In genomic region chr19:1000095-1000494, GRCh38 we compare ENCODE assay signal across 8 cellular contexts. TPM values are rescaled to one million over a fixed set of nuclear protein-coding genes. Genes with fewer than 3 reads are reported as not detected.
DNase-seq lines count a peak whose midpoint lies in the region; ATAC-seq and TF ChIP-seq lines count a peak whose summit lies in the region.

GRIN3B (plus strand) TSS chr19:1000419; CDS start chr19:1000438, 19 bp downstream.

- H3K4me1 ChIP-seq in Panc1 (ENCODE audit: control insufficient read depth, insufficient read depth, low read length): peaks cover 7% of the 10 kb centered on the region
- H3K4me1 ChIP-seq in smooth muscle cell (ENCODE audit: low read depth): peaks cover 7% of the 10 kb centered on the region

- peaks cover 3% of the 10 kb centered on the region for H3K4me1 Mint-ChIP-seq in glutamatergic neuron (ENCODE audit: low read depth, unreplicated experiment)

- no peaks in the 10 kb centered on the region for H3K36me3 Mint-ChIP-seq in glutamatergic neuron (ENCODE audit: unreplicated experiment)

- H3F3A ChIP-seq in smooth muscle cell (ENCODE audit: low read depth): no peaks in the 10 kb centered on the region

- H3K4me3 ChIP-seq in Panc1 (ENCODE audit: low read depth in 2 of 2, low read length in 2 of 2) (peak within 1 kb of the TSS; percentile 30 to 41), smooth muscle cell (peak within 1 kb of the TSS; percentile 46)

- DNase-seq in NCI-H1436 (lab: John Stamatoyannopoulos, UW) (peak; percentile 38), NCI-H1436 treated with DMSO at 0.1 percent for 48 hours (lab: John Stamatoyannopoulos, UW) (no peak), Panc1 (ENCODE audit: low read depth, low spot score) (no peak), glutamatergic neuron (peak; percentile 82), smooth muscle cell (lab: John Stamatoyannopoulos, UW; ENCODE audit: unreplicated experiment) (peak; percentile 15), RKO (ENCODE audit: low spot score) (no peak), NCI-H446 treated with DMSO at 0.1 percent for 48 hours (lab: John Stamatoyannopoulos, UW) (no peak)
- peak; percentile 40 for DNase-seq in activated effector memory CD4-positive, alpha-beta T cell treated with Interleukin-2 at 50 U/mL for 16 hours

- peak; percentile 66 for ATAC-seq in Panc1

- in situ Hi-C loops in Panc1 (cut with HindIII; ENCODE audit: low pct_unique_long_range_greater_than_20kb, low sequenced_read_pairs): no loop called here

- no peaks in the 10 kb centered on the region for H3K79me2 ChIP-seq in smooth muscle cell (ENCODE audit: low read depth)

- no peak within 1 kb of the TSS for H2AFZ ChIP-seq in smooth muscle cell (ENCODE audit: low read depth)

- H3K27ac ChIP-seq in Panc1 (ENCODE audit: low read length) (no peak within 1 kb of the TSS), smooth muscle cell (ENCODE audit: low read depth) (no peak within 1 kb of the TSS)

- H3K36me3 ChIP-seq in Panc1 (ENCODE audit: control insufficient read depth, insufficient read depth, low read length) (no peaks in the 10 kb centered on the region), smooth muscle cell (ENCODE audit: low read depth) (no peaks in the 10 kb centered on the region)

- H3K27ac Mint-ChIP-seq in glutamatergic neuron (ENCODE audit: unreplicated experiment): peak within 1 kb of the TSS; percentile 44

- POLR2A ChIA-PET in Panc1 (lab: Charles Lee): no interaction called here

- BruUV-seq in Panc1 (replicated peaks; lab: Mats Ljungman, UMichigan): no TSS peak

- TF ChIP-seq CTCF in Panc1 (IDR thresholded peaks at IDR 0.05) (peak; percentile 86), glutamatergic neuron (IDR thresholded peaks at IDR 0.05; ENCODE audit: partially characterized antibody, unreplicated experiment) (peak; percentile 59), smooth muscle cell (IDR thresholded peaks at IDR 0.05; ENCODE audit: borderline replicate concordance, insufficient read depth, poor library complexity, severe bottlenecking) (peak; percentile 45)

- intact Hi-C loops in Panc1 (cut with micrococcal nuclease; ENCODE audit: unreplicated experiment): no loop called here

- no peak within 1 kb of the TSS for H3K9ac ChIP-seq in smooth muscle cell (ENCODE audit: low read depth)

- peak within 1 kb of the TSS; percentile 86 for H3K4me2 ChIP-seq in smooth muscle cell

- CTCF ChIA-PET in Panc1 (lab: Charles Lee): no interaction called here

- H3K9me3 ChIP-seq in Panc1 (ENCODE audit: control insufficient read depth, insufficient read depth, low read depth, low read length): no peaks in the 10 kb centered on the region
- H3K9me3 ChIP-seq in smooth muscle cell (replicated peaks; ENCODE audit: low read depth): no peaks in the 10 kb centered on the region

- no peaks in the 10 kb centered on the region for H4K20me1 ChIP-seq in smooth muscle cell (ENCODE audit: low read depth)

- WGBS in smooth muscle cell (ENCODE audit: low lambda C conversion rate): 9% methylated on average over 21 of the region's 43 CpGs

- H3K4me3 Mint-ChIP-seq in glutamatergic neuron (ENCODE audit: unreplicated experiment): peak within 1 kb of the TSS; percentile 54

- peaks cover 19% of the 10 kb centered on the region for H3K27me3 Mint-ChIP-seq in glutamatergic neuron (ENCODE audit: unreplicated experiment)

- H3K9me3 Mint-ChIP-seq in glutamatergic neuron (ENCODE audit: unreplicated experiment): peaks cover 10% of the 10 kb centered on the region

- no peaks in the 10 kb centered on the region for H3K27me3 ChIP-seq in Panc1 (ENCODE audit: control insufficient read depth, insufficient read depth, low read length)
- peaks cover 56% of the 10 kb centered on the region for H3K27me3 ChIP-seq in smooth muscle cell (ENCODE audit: low read depth)

RNA-seq across cellular contexts. Expression of gene GRIN3B, which starts in this region (rescaled TPM):
- total RNA-seq in Panc1 (2021; ENCODE audit: unreplicated experiment): 4.6 TPM
- 14.8 TPM for polyA plus RNA-seq in Panc1 (2012; ENCODE audit: insufficient read length)
- 0.93 TPM for total RNA-seq in glutamatergic neuron (ENCODE audit: unreplicated experiment)
- total RNA-seq in smooth muscle cell: 1.2 and 12.6 TPM in 2 replicates
- polyA plus RNA-seq in smooth muscle cell: 1.2 and 3.6 TPM in 2 replicates

Comparison
In these comparisons a context has a peak if more than half of its experiments do, and no peak if none do; other contexts are left out.
1. DNase-seq: peak in NCI-H1436 (single experiment), activated effector memory CD4-positive, alpha-beta T cell treated with Interleukin-2 at 50 U/mL for 16 hours (single experiment) and smooth muscle cell (single experiment); none in NCI-H1436 treated with DMSO at 0.1 percent for 48 hours (single experiment), Panc1 (single experiment), RKO (single experiment) and NCI-H446 treated with DMSO at 0.1 percent for 48 hours (single experiment).
2. Peak in DNase-seq in glutamatergic neuron; RNA of the gene not detected or under 1 TPM.
3. Peak in every context shown above with its lines, with median percentiles within 50 percentile points of each other: CTCF ChIP-seq.